23 cellular contexts compared by ENCODE assay signal in the genomic region with DNA sequence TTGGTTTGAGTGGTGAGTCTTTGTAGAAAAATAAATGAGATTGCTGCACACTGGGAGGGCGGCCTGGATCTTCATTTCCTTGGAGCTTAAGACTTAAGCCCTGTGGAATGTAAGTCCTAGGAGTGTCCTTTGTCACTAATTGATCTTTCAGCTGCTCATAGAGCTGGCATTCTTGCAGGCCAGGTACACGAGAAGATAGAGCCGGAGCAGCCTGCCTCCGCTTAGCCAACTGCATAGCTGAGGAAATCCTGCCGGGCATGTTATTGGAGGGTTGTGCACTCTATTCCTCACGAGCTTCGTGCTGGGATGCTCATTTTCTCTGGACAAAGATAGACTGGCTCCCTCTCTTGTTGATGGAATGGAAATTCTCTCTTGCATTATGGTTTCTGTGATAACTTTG.
DNase-seq lines count a peak whose midpoint lies in the region; ATAC-seq, FAIRE-seq and TF ChIP-seq lines count a peak whose summit lies in the region.
"Had no signal": no experiment of that assay in that cellular context is flagged by ENCODE, and none has a peak within 500 bp of the region (broad histone marks: within the 10 kb centered on the region; RNA-seq: fewer than 3 reads in every experiment).

No MANE protein-coding gene starts in this region.

- TF ChIP-seq POLR2A in H54 (IDR thresholded peaks at IDR 0.05; ENCODE audit: low read depth, low read length), result no peak

- no peak overlapping the region for H3K4me3 Mint-ChIP-seq in T-helper 17 cell
- H3K4me3 Mint-ChIP-seq in Calu3 (ENCODE audit: low read depth, unreplicated experiment), result no peak overlapping the region
- H3K4me3 Mint-ChIP-seq: activated naive CD4-positive, alpha-beta T cell treated with anti-CD3 and anti-CD28 coated beads for 36 hours had no signal

- no TSS peak for BruUV-seq in Calu3 (replicated peaks; lab: Mats Ljungman, UMichigan)

- CTCF ChIA-PET in Calu3 (lab: Charles Lee), result no interaction called here

- H3K4me3 ChIP-seq in fibroblast of villous mesenchyme (ENCODE audit: low read depth, low read length), result no peak overlapping the region
- H3K4me3 ChIP-seq: coronary artery, lower lobe of right lung, skin epidermis had no signal

- peaks cover 50% of the 10 kb centered on the region for H3K27me3 Mint-ChIP-seq in T-helper 17 cell
- H3K27me3 Mint-ChIP-seq in Calu3 (ENCODE audit: unreplicated experiment), result peaks cover 37% of the 10 kb centered on the region

- ATAC-seq in T-helper 17 cell, result no peak
- ATAC-seq: lower lobe of right lung had no signal

- H3K4me1 Mint-ChIP-seq in T-helper 17 cell, result peaks cover 14% of the 10 kb centered on the region
- no peaks in the 10 kb centered on the region for H3K4me1 Mint-ChIP-seq in Calu3 (ENCODE audit: low read depth, unreplicated experiment)

- no peak overlapping the region for H3K27ac Mint-ChIP-seq in T-helper 17 cell
- H3K27ac Mint-ChIP-seq in Calu3 (ENCODE audit: unreplicated experiment), result no peak overlapping the region
- H3K27ac Mint-ChIP-seq: activated naive CD4-positive, alpha-beta T cell treated with anti-CD3 and anti-CD28 coated beads for 36 hours had no signal

- intact Hi-C loops in Calu3 (cut with micrococcal nuclease; ENCODE audit: unreplicated experiment), result no loop called here

- H3K9me3 Mint-ChIP-seq in Calu3 (ENCODE audit: low read depth, unreplicated experiment), result no peaks in the 10 kb centered on the region
- H3K9me3 Mint-ChIP-seq: activated naive CD4-positive, alpha-beta T cell treated with anti-CD3 and anti-CD28 coated beads for 36 hours had no signal

- no peak for TF ChIP-seq CTCF in fibroblast of villous mesenchyme (IDR thresholded peaks at IDR 0.05; ENCODE audit: insufficient read depth, low read depth, low read length)
- no peak for TF ChIP-seq CTCF in Calu3 (IDR thresholded peaks at IDR 0.05; ENCODE audit: unreplicated experiment)

- no peaks in the 10 kb centered on the region for H3K36me3 Mint-ChIP-seq in T-helper 17 cell (ENCODE audit: low read depth)
- H3K36me3 Mint-ChIP-seq in Calu3 (ENCODE audit: insufficient read depth, unreplicated experiment), result no peaks in the 10 kb centered on the region

- DNase-seq in RPMI7951 (ENCODE audit: low read depth), result peak; percentile 8
- DNase-seq in fibroblast of villous mesenchyme (ENCODE audit: low read depth), result peak; percentile 5
- DNase-seq in retina, result peak; percentile 44
- no peak for DNase-seq in T-helper 17 cell
- DNase-seq in H54 (ENCODE audit: insufficient read length, low spot score), result no peak
- no peak for DNase-seq in Calu3
- DNase-seq in NCI-H526 (lab: John Stamatoyannopoulos, UW), result no peak
- DNase-seq: activated CD4-positive, alpha-beta T cell treated with anti-CD3 and anti-CD28 coated beads, Interleukin-2, amount 50 U/mL, for 48 hours; activated naive CD4-positive, alpha-beta T cell treated with anti-CD3 and anti-CD28 coated beads for 36 hours; COR-L47; GF-D8; IMR-90; lower lobe of right lung; NCI-H1694; NCI-H510A; Right ventricle myocardium superior; stimulated activated CD4-positive, alpha-beta T cell treated with anti-CD3 and anti-CD28 coated beads, Interleukin-4, amount 100 ng/mL, for 24 hours had no signal

- FAIRE-seq in G401.6 (lab: Jason Lieb, UNC), result peak; percentile 98
- FAIRE-seq in H54 (lab: Jason Lieb, UNC), result no peak
- FAIRE-seq: astrocyte, endothelial cell of umbilical vein, GM12891 had no signal

- H3K9me3 ChIP-seq in T-helper 17 cell (ENCODE audit: control insufficient read depth, low read length, poor library complexity, severe bottlenecking), result no peaks in the 10 kb centered on the region
- H3K9me3 ChIP-seq: lower lobe of right lung had no signal

Comparison
In these comparisons a context has a peak if more than half of its experiments do, and no peak if none do; other contexts are left out.
1. DNase-seq: peak in RPMI7951 (single experiment), fibroblast of villous mesenchyme (single experiment) and retina (single experiment); none in T-helper 17 cell (0 of 3), H54 (single experiment), Calu3 (single experiment) and NCI-H526 (0 of 2).